Comparison of ENCODE assay signal across 20 cellular contexts in the genomic region with DNA sequence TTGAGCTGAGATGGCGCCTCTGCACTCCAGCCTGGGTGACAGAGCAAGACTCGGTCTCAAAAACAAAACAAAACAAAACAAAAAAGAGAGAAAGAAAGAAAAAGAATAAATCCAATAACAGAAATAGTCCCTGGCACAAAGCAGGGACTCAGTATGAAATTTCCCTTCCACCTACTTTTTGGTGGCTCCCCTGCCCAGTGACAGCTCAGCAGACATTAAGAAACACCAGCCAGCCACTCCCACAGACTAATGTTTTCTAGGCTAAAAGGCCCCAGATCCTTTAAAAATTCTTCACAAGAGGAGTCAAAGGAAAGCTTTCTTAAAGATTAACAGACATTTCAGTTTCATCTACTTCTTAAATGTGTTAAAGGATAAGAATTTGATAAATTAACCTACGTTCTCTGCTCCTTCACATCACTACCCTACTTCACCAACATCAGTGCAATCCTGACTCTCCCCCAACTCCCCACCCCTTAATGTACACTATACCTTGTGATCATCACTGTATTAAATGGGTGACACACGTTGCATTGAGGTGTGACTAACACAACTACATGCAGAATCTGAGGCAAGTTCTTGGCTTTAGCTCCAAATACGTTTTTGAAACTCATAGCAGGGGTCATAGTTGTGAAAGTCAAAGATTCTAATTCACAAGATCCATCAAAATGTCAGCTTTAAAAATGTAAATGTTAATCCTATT.
"Had no signal": no experiment of that assay in that cellular context is flagged by ENCODE, and none has a peak within 500 bp of the region (broad histone marks: within the 10 kb centered on the region; RNA-seq: fewer than 3 reads in every experiment).

No MANE protein-coding gene starts in this region.

- H3K9me3 ChIP-seq: body of pancreas, gastroesophageal sphincter, heart right ventricle, left ventricle myocardium inferior, ovary, right lobe of liver, thoracic aorta, upper lobe of left lung had no signal

- H3K27me3 ChIP-seq: body of pancreas, gastroesophageal sphincter, heart right ventricle, ovary, right lobe of liver, upper lobe of left lung had no signal

- H3K4me3 ChIP-seq: body of pancreas, gastroesophageal sphincter, heart right ventricle, left ventricle myocardium inferior, ovary, right lobe of liver, thoracic aorta, upper lobe of left lung had no signal

- H3K4me1 ChIP-seq: right lobe of liver, upper lobe of left lung had no signal

- ATAC-seq: activated T-helper 17 cell treated with anti-CD3 and anti-CD28 coated beads, Interleukin-2, amount 50 U/mL, for 72 hours; body of pancreas; effector memory CD8-positive, alpha-beta T cell; gastroesophageal sphincter; heart right ventricle; naive thymus-derived CD4-positive, alpha-beta T cell; right lobe of liver; stimulated activated effector memory CD8-positive, alpha-beta T cell treated with anti-CD3 and anti-CD28 coated beads, Interleukin-12 subunit alpha, Interleukin-12 subunit beta, amount 100 ng/mL, for 72 hours had no signal

- DNase-seq: activated CD4-positive, alpha-beta T cell treated with anti-CD3 and anti-CD28 coated beads, Interleukin-2, amount 50 U/mL, for 48 hours; activated naive CD4-positive, alpha-beta T cell treated with Interleukin-2 at 50 U/mL for 16 hours; activated naive CD8-positive, alpha-beta T cell treated with anti-CD3 and anti-CD28 coated beads, Interleukin-2, amount 10 ng/mL, durations not matched to agents 7 days and 5 days; activated T-cell treated with anti-CD3 and anti-CD28 coated beads for 4 hours; body of pancreas; caudate nucleus; effector memory CD8-positive, alpha-beta T cell; heart right ventricle; left ventricle myocardium inferior; naive thymus-derived CD4-positive, alpha-beta T cell; ovary; right lobe of liver; stimulated activated CD4-positive, alpha-beta T cell treated with anti-CD3 and anti-CD28 coated beads, Interleukin-4, amount 100 ng/mL, for 24 hours; T-helper 2 cell; upper lobe of left lung had no signal

- H3K27ac ChIP-seq: body of pancreas, epithelial cell of prostate, gastroesophageal sphincter, left ventricle myocardium inferior, ovary, right lobe of liver, thoracic aorta, upper lobe of left lung had no signal

- H3K36me3 ChIP-seq: gastroesophageal sphincter, heart right ventricle, left ventricle myocardium inferior, ovary, right lobe of liver, thoracic aorta, upper lobe of left lung had no signal
